Comparison of ENCODE assay signal across 16 cellular contexts in the genomic region with DNA sequence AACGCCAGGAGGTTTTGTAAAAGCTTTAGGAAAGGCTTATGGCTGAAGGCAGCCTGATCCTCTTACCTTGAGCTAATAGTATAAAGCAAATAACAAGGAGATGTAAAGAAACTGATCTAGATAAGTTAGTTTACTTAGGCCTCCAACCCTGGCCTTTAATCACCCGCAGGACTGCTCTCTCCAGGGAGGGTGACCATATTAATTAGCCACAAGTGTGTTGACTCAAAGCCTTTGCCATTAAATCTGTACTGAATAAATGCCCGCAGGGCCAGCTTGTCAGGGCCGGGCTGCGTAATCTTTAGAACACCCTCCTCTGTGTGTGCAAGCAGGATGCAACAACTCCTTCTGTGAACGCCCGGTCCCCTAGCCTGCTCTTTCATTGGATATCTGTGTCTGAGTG. TPM values are rescaled to one million over a fixed set of nuclear protein-coding genes. Genes with fewer than 3 reads are reported as not detected.
DNase-seq lines count a peak whose midpoint lies in the region; ATAC-seq and TF ChIP-seq lines count a peak whose summit lies in the region.
"Had no signal": no experiment of that assay in that cellular context is flagged by ENCODE, and none has a peak within 500 bp of the region (broad histone marks: within the 10 kb centered on the region; RNA-seq: fewer than 3 reads in every experiment).

No MANE protein-coding gene starts in this region.

- ATAC-seq in activated T-cell treated with anti-CD3 and anti-CD28 coated beads, Interleukin-2, amount 50 U/mL, for 72 hours (replicated peaks in 1 of 2) = no peak
- ATAC-seq: A549 had no signal

- peak overlapping the region; percentile 56 for H3K4me3 ChIP-seq in endodermal cell (ENCODE audit: low read length)
- H3K4me3 ChIP-seq: A549 had no signal

- no peak overlapping the region for H3K27ac Mint-ChIP-seq in endodermal cell
- no peak overlapping the region for H3K27ac Mint-ChIP-seq in activated T-cell treated with anti-CD3 and anti-CD28 coated beads, Interleukin-2, amount 50 U/mL, for 72 hours
- H3K27ac Mint-ChIP-seq: CD4-positive, alpha-beta memory T cell had no signal

- no peaks in the 10 kb centered on the region for H3K4me1 ChIP-seq in endodermal cell (ENCODE audit: control insufficient read depth, insufficient read depth, low read length)
- H3K4me1 ChIP-seq: BE2C had no signal

- H3K4me3 Mint-ChIP-seq in endodermal cell = no peak overlapping the region
- no peak overlapping the region for H3K4me3 Mint-ChIP-seq in activated T-cell treated with anti-CD3 and anti-CD28 coated beads, Interleukin-2, amount 50 U/mL, for 72 hours
- H3K4me3 Mint-ChIP-seq: CD4-positive, alpha-beta memory T cell had no signal

- peaks cover 34% of the 10 kb centered on the region for H3K27me3 Mint-ChIP-seq in endodermal cell (ENCODE audit: insufficient read depth)
- peaks cover 53% of the 10 kb centered on the region for H3K27me3 Mint-ChIP-seq in activated T-cell treated with anti-CD3 and anti-CD28 coated beads, Interleukin-2, amount 50 U/mL, for 72 hours (ENCODE audit: low read depth)

- no peak for TF ChIP-seq CTCF in endodermal cell (conservative IDR thresholded peaks at IDR 0.05)

- peaks cover 42% of the 10 kb centered on the region for H3K27me3 ChIP-seq in endodermal cell (ENCODE audit: control insufficient read depth, insufficient read depth, low read length, poor library complexity, severe bottlenecking)

- no peak overlapping the region for H3K9ac ChIP-seq in endodermal cell (ENCODE audit: extremely low read depth, low read length, poor library complexity, severe bottlenecking)

- H3K9me3 Mint-ChIP-seq in endodermal cell = peaks cover 31% of the 10 kb centered on the region
- peaks cover 0 to 4% of the 10 kb centered on the region in 2 donors for H3K9me3 Mint-ChIP-seq in activated T-cell treated with anti-CD3 and anti-CD28 coated beads, Interleukin-2, amount 50 U/mL, for 72 hours

- no peaks in the 10 kb centered on the region for H3K36me3 Mint-ChIP-seq in endodermal cell (ENCODE audit: low read depth)
- peaks cover 0 to 6% of the 10 kb centered on the region in 2 donors for H3K36me3 Mint-ChIP-seq in activated T-cell treated with anti-CD3 and anti-CD28 coated beads, Interleukin-2, amount 50 U/mL, for 72 hours (ENCODE audit: insufficient read depth in 2 of 2)

- no peaks in the 10 kb centered on the region for H3K4me1 Mint-ChIP-seq in endodermal cell
- peaks cover 24% of the 10 kb centered on the region for H3K4me1 Mint-ChIP-seq in activated T-cell treated with anti-CD3 and anti-CD28 coated beads, Interleukin-2, amount 50 U/mL, for 72 hours (ENCODE audit: low read depth)

- no peaks in the 10 kb centered on the region for H3K36me3 ChIP-seq in endodermal cell (ENCODE audit: control insufficient read depth, insufficient read depth, low read length)
- H3K36me3 ChIP-seq: BE2C had no signal

- 91 to 94% methylated on average over 6 to 7 of the region's 7 CpGs for WGBS in endodermal cell (ENCODE audit: insufficient coverage in 1 of 2, insufficient read length in 1 of 2), 2 experiments

- H3K9me3 ChIP-seq in endodermal cell (ENCODE audit: control insufficient read depth, low read length) = peaks cover 39% of the 10 kb centered on the region
- H3K9me3 ChIP-seq: A549, BE2C had no signal

- no peak overlapping the region for H3K27ac ChIP-seq in endodermal cell (ENCODE audit: low read depth, low read length)
- H3K27ac ChIP-seq: A549, C4-2B had no signal

- DNase-seq in SIG-M5 treated with dmso at 0.1 percent for 504 hours (lab: John Stamatoyannopoulos, UW; ENCODE audit: unreplicated experiment) = peak; percentile 17
- DNase-seq in SIG-M5 (lab: John Stamatoyannopoulos, UW) = no peak
- peak; percentile 86 for DNase-seq in HT-29 (ENCODE audit: low spot score)
- DNase-seq in endodermal cell = no peak
- no peak for DNase-seq in activated T-cell treated with anti-CD3 and anti-CD28 coated beads, Interleukin-2, amount 50 U/mL, for 72 hours
- no peak for DNase-seq in T-helper 9 cell
- DNase-seq in kidney tubule cell (ENCODE audit: low spot score) = no peak
- DNase-seq: BE2C; CD4-positive, alpha-beta memory T cell; DMS153; DMS79 treated with DMSO at 0.1 percent for 48 hours; GDM1; HCEC 1CT; IMR-90 had no signal

RNA-seq across cellular contexts. Expression of a gene that starts 6.1 kb away (rescaled TPM):
- total RNA-seq in HT-29 (2014; rRNA removed; shearing (Covaris generic)) = 3.9 and 6.0 TPM in 2 replicates
- 10 to 100 TPM; 12.5 to 14.1 TPM for total RNA-seq in endodermal cell
- polyA plus RNA-seq in endodermal cell (2013, experiment 1 of 2) = 3.9 TPM
- polyA plus RNA-seq in endodermal cell (2013, experiment 2 of 2) = 3.4 TPM
- 1 to 10 TPM; 5.3 to 5.6 TPM for total RNA-seq in activated T-cell treated with anti-CD3 and anti-CD28 coated beads, Interleukin-2, amount 50 U/mL, for 72 hours
- total RNA-seq: IMR-90 had no signal

Comparison
In these comparisons a context has a peak if more than half of its experiments do, and no peak if none do; other contexts are left out.
1. DNase-seq: peak in SIG-M5 treated with dmso at 0.1 percent for 504 hours (single experiment) and HT-29 (single experiment); none in SIG-M5 (single experiment), endodermal cell (single experiment), activated T-cell treated with anti-CD3 and anti-CD28 coated beads, Interleukin-2, amount 50 U/mL, for 72 hours (0 of 2), T-helper 9 cell (single experiment) and kidney tubule cell (single experiment).